In the genomic region with DNA sequence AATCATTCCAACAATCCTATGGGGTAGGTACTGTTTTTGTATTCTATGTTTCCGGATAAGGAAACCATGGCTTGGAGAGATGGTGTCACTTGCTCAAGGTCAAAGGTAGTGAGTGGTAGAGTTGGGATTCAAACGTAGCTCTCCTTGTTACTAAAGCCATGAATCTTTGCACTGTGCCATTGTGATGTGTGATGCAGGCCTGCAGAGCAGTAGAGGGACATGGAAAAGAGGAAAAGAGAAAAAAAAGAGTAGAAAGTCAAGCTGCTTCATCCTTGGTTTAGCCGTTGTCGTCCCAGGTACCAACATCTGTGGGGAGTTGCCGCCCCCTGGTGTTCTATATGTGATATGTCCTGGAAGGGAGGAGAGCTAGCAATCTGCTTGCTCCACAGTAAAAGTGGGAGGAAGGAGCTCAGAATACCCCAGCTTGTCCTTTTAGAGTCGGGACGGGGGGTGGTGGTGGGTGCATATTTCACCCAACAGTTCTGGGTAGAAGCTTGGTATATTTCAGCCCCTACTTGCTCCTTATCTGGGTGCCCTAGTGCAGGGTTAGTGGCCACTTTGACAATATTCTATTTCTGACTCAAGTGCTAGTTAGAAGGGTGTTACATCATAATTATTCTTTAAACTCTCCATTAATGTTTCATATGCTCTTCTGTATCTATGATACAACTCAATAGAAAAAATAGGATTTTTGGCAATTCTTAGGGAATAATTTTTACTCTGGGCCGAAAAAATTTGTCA, we compare ENCODE assay signal across 1 cellular context.
TF ChIP-seq lines count a peak whose summit lies in the region.

No MANE protein-coding gene starts in this region.

TF ChIP-seq in HepG2, 621 proteins besides CTCF, POLR2A, EP300 and RAD21 (continued from another document):
- TF ChIP-seq, protein P1, sequence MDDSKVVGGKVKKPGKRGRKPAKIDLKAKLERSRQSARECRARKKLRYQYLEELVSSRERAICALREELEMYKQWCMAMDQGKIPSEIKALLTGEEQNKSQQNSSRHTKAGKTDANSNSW (CRISPR knock-in tag; IDR thresholded peaks at IDR 0.05; ENCODE audit: borderline replicate concordance): no peak
- TF ChIP-seq STAG1 (CRISPR knock-in tag; IDR thresholded peaks at IDR 0.05) (peak; percentile 98), SMC3 (IDR thresholded peaks at IDR 0.05; ENCODE audit: low read length) (peak; percentile 100), SMAD1 (CRISPR knock-in tag; IDR thresholded peaks at IDR 0.05; ENCODE audit: borderline replicate concordance, low read depth) (0 out of 2 replicates have a peak, but pooled peaks have one; percentile 50), CBX5 (CRISPR knock-in tag; IDR thresholded peaks at IDR 0.05; ENCODE audit: borderline replicate concordance) (peak; percentile 76; the same call in 1 of the 2 replicates), ZFY (CRISPR knock-in tag; IDR thresholded peaks at IDR 0.05) (no peak), HMG20A (CRISPR knock-in tag; IDR thresholded peaks at IDR 0.05; ENCODE audit: borderline replicate concordance) (0 out of 2 replicates have a peak, but pooled peaks have one; percentile 20)
- TF ChIP-seq, protein P2, sequence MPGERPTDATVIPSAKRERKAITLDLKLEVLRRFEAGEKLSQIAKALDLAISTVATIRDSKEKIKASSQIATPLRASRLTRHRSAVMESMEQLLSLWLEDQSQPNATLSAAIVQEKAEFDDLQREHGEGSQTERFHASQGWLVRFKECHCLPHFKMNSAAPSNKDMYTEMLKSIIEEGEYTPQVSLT (CRISPR knock-in tag; IDR thresholded peaks at IDR 0.05; ENCODE audit: borderline replicate concordance, low read depth): no peak
- TF ChIP-seq, protein P3, sequence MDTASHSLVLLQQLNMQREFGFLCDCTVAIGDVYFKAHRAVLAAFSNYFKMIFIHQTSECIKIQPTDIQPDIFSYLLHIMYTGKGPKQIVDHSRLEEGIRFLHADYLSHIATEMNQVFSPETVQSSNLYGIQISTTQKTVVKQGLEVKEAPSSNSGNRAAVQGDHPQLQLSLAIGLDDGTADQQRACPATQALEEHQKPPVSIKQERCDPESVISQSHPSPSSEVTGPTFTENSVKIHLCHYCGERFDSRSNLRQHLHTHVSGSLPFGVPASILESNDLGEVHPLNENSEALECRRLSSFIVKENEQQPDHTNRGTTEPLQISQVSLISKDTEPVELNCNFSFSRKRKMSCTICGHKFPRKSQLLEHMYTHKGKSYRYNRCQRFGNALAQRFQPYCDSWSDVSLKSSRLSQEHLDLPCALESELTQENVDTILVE (CRISPR knock-in tag; IDR thresholded peaks at IDR 0.05): peak; percentile 44; the same call in 1 of the 2 replicates
TF ChIP-seq in HepG2: peak in this region for 42.
